1 cellular context compared by ENCODE assay signal in the genomic region with DNA sequence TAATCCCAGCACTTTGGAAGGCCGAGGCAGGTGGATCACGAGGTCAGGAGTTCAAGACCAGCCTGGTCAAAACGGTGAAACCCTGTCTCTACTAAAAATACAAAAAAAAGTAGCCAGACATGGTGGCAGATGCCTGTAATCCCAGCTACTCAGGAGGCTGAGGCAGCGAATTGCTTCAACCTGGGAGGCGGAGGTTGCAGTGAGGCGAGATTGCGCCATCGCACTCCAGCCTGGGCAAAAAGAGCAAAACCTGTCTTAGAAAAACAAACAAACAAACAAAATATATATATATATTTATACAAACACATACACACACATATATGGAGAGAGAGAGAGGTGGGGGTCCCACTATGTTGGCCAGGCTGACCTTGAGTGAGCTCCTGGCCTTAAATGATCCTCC.
A peak's percentile ranks its signal among the peaks of the same experiment; 100 is the strongest.
TF ChIP-seq lines count a peak whose summit lies in the region.

No MANE protein-coding gene starts in this region.

TF ChIP-seq in IMR-90, 13 proteins besides CTCF, POLR2A, EP300 and RAD21:
- peak; percentile 74 for TF ChIP-seq CEBPB (IDR thresholded peaks at IDR 0.05; ENCODE audit: low read depth, low read length)
